ENCODE assay signal across 7 cellular contexts in the genomic region with DNA sequence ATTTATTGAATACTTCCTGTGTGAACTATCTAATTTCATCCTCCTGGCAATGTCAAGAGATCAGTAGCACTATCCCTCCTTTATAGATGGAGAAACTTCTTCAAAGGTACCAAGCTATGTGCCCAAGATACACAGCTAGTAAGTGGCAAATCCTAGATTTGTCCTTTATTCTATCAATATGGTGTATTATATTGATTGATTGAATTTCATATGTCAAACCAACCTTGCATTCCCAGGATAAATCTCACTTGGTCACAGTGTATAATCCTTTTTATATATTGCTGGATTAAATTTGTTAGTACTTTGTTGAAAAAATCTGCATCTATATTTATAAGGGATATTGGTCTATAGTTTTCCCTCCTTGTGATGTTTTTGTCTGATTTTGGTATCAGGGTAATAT.
"Had no signal": no experiment of that assay in that cellular context is flagged by ENCODE, and none has a peak within 500 bp of the region (broad histone marks: within the 10 kb centered on the region; RNA-seq: fewer than 3 reads in every experiment).

No MANE protein-coding gene starts in this region.

- FAIRE-seq: GM12878, GM12891, GM12892, GM18507, GM19239 had no signal

- DNase-seq: GDM1, GF-D8 had no signal

- H3K4me3 ChIP-seq: GM12878 had no signal

- ATAC-seq: GM12878 had no signal
